35 cellular contexts compared by ENCODE assay signal in genomic region chrX:70995338-70995737, GRCh38.
DNase-seq lines count a peak whose midpoint lies in the region; ATAC-seq, FAIRE-seq and TF ChIP-seq lines count a peak whose summit lies in the region.
"Had no signal": no experiment of that assay in that cellular context is flagged by ENCODE, and none has a peak within 500 bp of the region (broad histone marks: within the 10 kb centered on the region; RNA-seq: fewer than 3 reads in every experiment).

No MANE protein-coding gene starts in this region.

- H4K20me1 ChIP-seq in HepG2 (ENCODE audit: insufficient read depth, low read length) (no peaks in the 10 kb centered on the region), K562 (replicated peaks; ENCODE audit: control insufficient read depth, insufficient read depth, low read length) (no peaks in the 10 kb centered on the region)
- H4K20me1 ChIP-seq: BLaER1; BLaER1 treated with 17β-estradiol and CSF1 and Interleukin-3, amounts not matched to agents 10 nM and 100 nM had no signal

- H2AFZ ChIP-seq in HepG2 (ENCODE audit: low read length) (no peak overlapping the region), K562 (ENCODE audit: low read depth, low read length) (no peak overlapping the region)

- no peak overlapping the region for H3K4me3 Mint-ChIP-seq in Caco-2 (ENCODE audit: unreplicated experiment)
- H3K4me3 Mint-ChIP-seq: B cell; CD14-positive monocyte; CD4-positive, alpha-beta T cell; CD4-positive, CD25-positive, alpha-beta regulatory T cell; CD8-positive, alpha-beta memory T cell; CD8-positive, alpha-beta T cell had no signal

- 44% methylated on average over 5 of the region's 5 CpGs for whole genome bisulfite sequencing in HepG2 (ENCODE audit: low lambda C conversion rate)
- 75% methylated on average over 5 of the region's 5 CpGs for WGBS in right lobe of liver (ENCODE audit: insufficient coverage, low coverage, low lambda C conversion rate, missing lambda C conversion rate)
- 67% methylated on average over 5 of the region's 5 CpGs for WGBS in A549 (ENCODE audit: missing lambda C conversion rate)
- 27% methylated on average over 5 of the region's 5 CpGs for WGBS in K562 (ENCODE audit: insufficient coverage, low coverage, missing lambda C conversion rate)

- H3K4me3 ChIP-seq in HepG2 (replicated peaks in 1 of 3; ENCODE audit: insufficient read depth in 1 of 3, low read depth in 2 of 3, low read length in 3 of 3) = no peak overlapping the region
- H3K4me3 ChIP-seq in right lobe of liver = no peak overlapping the region
- no peak overlapping the region for H3K4me3 ChIP-seq in A549
- H3K4me3 ChIP-seq in K562 = no peak overlapping the region
- H3K4me3 ChIP-seq in Caco-2 (ENCODE audit: low read depth, low read length) = no peak overlapping the region
- no peak overlapping the region for H3K4me3 ChIP-seq in kidney (ENCODE audit: low read length in 2 of 2)
- H3K4me3 ChIP-seq: BLaER1; BLaER1 treated with 17β-estradiol and CSF1 and Interleukin-3, amounts not matched to agents 10 nM and 100 nM had no signal

- no peak overlapping the region for H3K4me2 ChIP-seq in HepG2 (ENCODE audit: low read depth, low read length)
- H3K4me2 ChIP-seq in A549 = no peak overlapping the region
- H3K4me2 ChIP-seq in K562 (ENCODE audit: insufficient read depth, low read length) = no peak overlapping the region
- H3K4me2 ChIP-seq: BLaER1; BLaER1 treated with 17β-estradiol and CSF1 and Interleukin-3, amounts not matched to agents 10 nM and 100 nM had no signal

- TF ChIP-seq CTCF in HepG2 (CRISPR knock-in tag; IDR thresholded peaks at IDR 0.05) (no peak), right lobe of liver (IDR thresholded peaks at IDR 0.05) (no peak), A549 (IDR thresholded peaks at IDR 0.05) (no peak), K562 (IDR thresholded peaks at IDR 0.05 in 2 of 3, conservative IDR thresholded peaks at IDR 0.05 in 1 of 3; ENCODE audit: insufficient read depth in 2 of 3, low read depth in 1 of 3, low read length in 3 of 3) (no peak), Caco-2 (IDR thresholded peaks at IDR 0.05; ENCODE audit: insufficient read depth in 1 of 2, low read depth in 1 of 2, low read length in 1 of 2, severe bottlenecking in 1 of 2, unreplicated experiment in 1 of 2) (no peak), kidney (IDR thresholded peaks at IDR 0.05; ENCODE audit: borderline replicate concordance, extremely low read depth, insufficient read depth) (no peak)

- POLR2A ChIA-PET in HepG2 (lab: Yijun Ruan, JAX) (no interaction called here), A549 (lab: Yijun Ruan, JAX) (no interaction called here), HEK293T (lab: Yijun Ruan, JAX) (no interaction called here), K562 (lab: Yijun Ruan, JAX) (no interaction called here), Caco-2 (lab: Charles Lee) (no interaction called here)

- no peak for TF ChIP-seq POLR2A in HepG2 (IDR thresholded peaks at IDR 0.05; ENCODE audit: insufficient read depth in 1 of 2, low read depth in 2 of 2, low read length in 2 of 2)
- TF ChIP-seq POLR2A in right lobe of liver (IDR thresholded peaks at IDR 0.05) = no peak
- TF ChIP-seq POLR2A in A549 (IDR thresholded peaks at IDR 0.05; ENCODE audit: low read length) = no peak
- no peak for TF ChIP-seq POLR2A in K562 (conservative IDR thresholded peaks at IDR 0.05)

- H3K79me2 ChIP-seq in HepG2 (ENCODE audit: insufficient read depth, low read length) (no peaks in the 10 kb centered on the region), K562 (ENCODE audit: control insufficient read depth, insufficient read depth, low read length) (no peaks in the 10 kb centered on the region)

- FAIRE-seq in HepG2 (lab: Jason Lieb, UNC) (no peak), A549 (lab: Jason Lieb, UNC) (peak; percentile 7), K562 (lab: Jason Lieb, UNC) (no peak), kidney (lab: Jason Lieb, UNC) (no peak)
- FAIRE-seq: A204.1, D721Med had no signal

- peaks cover 6% of the 10 kb centered on the region for H3K36me3 Mint-ChIP-seq in Caco-2 (ENCODE audit: insufficient read depth, unreplicated experiment)
- H3K36me3 Mint-ChIP-seq: CD14-positive monocyte; CD4-positive, alpha-beta memory T cell; CD8-positive, alpha-beta T cell had no signal

- H3K36me3 ChIP-seq in HepG2 (replicated peaks in 1 of 2; ENCODE audit: control insufficient read depth in 1 of 2, insufficient read depth in 2 of 2, low read length in 2 of 2) (no peaks in the 10 kb centered on the region), right lobe of liver (no peaks in the 10 kb centered on the region), K562 (ENCODE audit: control insufficient read depth, insufficient read depth, low read length) (no peaks in the 10 kb centered on the region), Caco-2 (ENCODE audit: control insufficient read depth, insufficient read depth, low read length) (no peaks in the 10 kb centered on the region), kidney (ENCODE audit: control insufficient read depth in 1 of 2, insufficient read depth in 2 of 2, low read length in 2 of 2) (no peaks in the 10 kb centered on the region)
- H3K36me3 ChIP-seq: BE2C; BLaER1; BLaER1 treated with 17β-estradiol and CSF1 and Interleukin-3, amounts not matched to agents 10 nM and 100 nM had no signal

- no peaks in the 10 kb centered on the region for H3K4me1 ChIP-seq in HepG2 (ENCODE audit: insufficient read depth, low read length)
- H3K4me1 ChIP-seq in right lobe of liver = no peaks in the 10 kb centered on the region
- H3K4me1 ChIP-seq in A549 = no peaks in the 10 kb centered on the region
- peaks cover 0 to 7% of the 10 kb centered on the region in 2 experiments; a peak in 2 of 5 replicates for H3K4me1 ChIP-seq in K562 (replicated peaks in 1 of 2; ENCODE audit: control insufficient read depth in 2 of 2, insufficient read depth in 2 of 2, low read length in 2 of 2)
- H3K4me1 ChIP-seq in Caco-2 = no peaks in the 10 kb centered on the region
- no peaks in the 10 kb centered on the region for H3K4me1 ChIP-seq in kidney (ENCODE audit: control insufficient read depth in 1 of 2, insufficient read depth in 1 of 2, low read depth in 1 of 2, low read length in 2 of 2)
- H3K4me1 ChIP-seq: BE2C; BLaER1; BLaER1 treated with 17β-estradiol and CSF1 and Interleukin-3, amounts not matched to agents 10 nM and 100 nM had no signal

- H3K9me3 Mint-ChIP-seq in Caco-2 (ENCODE audit: unreplicated experiment) = no peaks in the 10 kb centered on the region
- H3K9me3 Mint-ChIP-seq: CD4-positive, alpha-beta T cell; CD8-positive, alpha-beta T cell had no signal

- DNase-seq in HepG2 (ENCODE audit: low spot score) (no peak), right lobe of liver (no peak), A549 (ENCODE audit: low read depth in 1 of 2, low spot score in 1 of 2) (no peak), HEK293T (ENCODE audit: extremely low spot score) (no peak), K562 (ENCODE audit: extremely low read depth in 1 of 4, low spot score in 3 of 4) (no peak), Caco-2 (no peak), kidney (no peak), NCI-H345 (lab: John Stamatoyannopoulos, UW) (no peak)
- DNase-seq: 8988T; ACHN; AML-193; BE2C; C1 segment of cervical spinal cord; Calu3; CD4-positive, alpha-beta memory T cell; CD4-positive, alpha-beta T cell; CD4-positive, CD25-positive, alpha-beta regulatory T cell; CD8-positive, alpha-beta memory T cell; CD8-positive, alpha-beta T cell; COR-L47; DMS 273 treated with DMSO at 0.1 percent for 48 hours; DMS153; DMS53; DMS79; DMS79 treated with DMSO at 0.1 percent for 48 hours; DND-41; EL had no signal

- H3K9ac ChIP-seq in HepG2 (ENCODE audit: insufficient read depth, low read depth, low read length) = no peak overlapping the region
- no peak overlapping the region for H3K9ac ChIP-seq in K562 (ENCODE audit: insufficient read depth in 1 of 2, low read depth in 2 of 2, low read length in 2 of 2)
- no peak overlapping the region for H3K9ac ChIP-seq in kidney (ENCODE audit: low read length in 2 of 2)
- H3K9ac ChIP-seq: BLaER1; BLaER1 treated with 17β-estradiol and CSF1 and Interleukin-3, amounts not matched to agents 10 nM and 100 nM had no signal

- CTCF ChIA-PET in HepG2 (lab: Yijun Ruan, JAX; ENCODE audit: low intra/inter-chr PET ratio, low total read pairs) = no interaction called here
- CTCF ChIA-PET in A549 (lab: Yijun Ruan, JAX) = interaction anchor here (0.6 to 1.2 kb wide), 2 partner anchors 14 to 133 kb away, joined by 4 read pairs; no protein-coding TSS in a partner anchor
- CTCF ChIA-PET in HEK293T (lab: Yijun Ruan, JAX) = no interaction called here
- CTCF ChIA-PET in K562 (lab: Yijun Ruan, JAX; ENCODE audit: low intra/inter-chr PET ratio) = no interaction called here
- CTCF ChIA-PET in Caco-2 (lab: Charles Lee) = no interaction called here

- intact Hi-C loops in HepG2 (cut with micrococcal nuclease; ENCODE audit: unreplicated experiment) = no loop called here
- intact Hi-C loops in right lobe of liver (cut with DNase I) = no loop called here
- intact Hi-C loops in K562 (cut with micrococcal nuclease) = loop anchor here (10.0 kb wide), 1 partner anchor 369 kb away; the partner anchor contains the start of gene TAF1
- intact Hi-C loops in Caco-2 (cut with micrococcal nuclease; ENCODE audit: unreplicated experiment) = loop anchor here (5.0 to 10.0 kb wide), 2 partner anchors 99 to 352 kb away; partner anchors contain the start of gene FOXO4
- intact Hi-C loops in kidney (cut with DNase I) = no loop called here

- peaks cover 13% of the 10 kb centered on the region for H3K4me1 Mint-ChIP-seq in Caco-2 (ENCODE audit: low read depth, unreplicated experiment)
- H3K4me1 Mint-ChIP-seq: B cell; CD8-positive, alpha-beta memory T cell had no signal

- no TSS peak for BruUV-seq in HepG2 (replicated peaks; lab: Mats Ljungman, UMichigan)
- BruUV-seq in K562 (replicated peaks; lab: Mats Ljungman, UMichigan) = no TSS peak
- BruUV-seq in Caco-2 (replicated peaks; lab: Mats Ljungman, UMichigan) = no TSS peak

- H3K9me1 ChIP-seq in K562 (ENCODE audit: control insufficient read depth, insufficient read depth, low read length) = no peaks in the 10 kb centered on the region

- H3K27ac Mint-ChIP-seq in Caco-2 (ENCODE audit: unreplicated experiment) = no peak overlapping the region
- H3K27ac Mint-ChIP-seq: B cell; CD14-positive monocyte; CD4-positive, alpha-beta memory T cell; CD4-positive, alpha-beta T cell; CD8-positive, alpha-beta memory T cell; CD8-positive, alpha-beta T cell had no signal

- no peaks in the 10 kb centered on the region for H3K9me3 ChIP-seq in HepG2 (ENCODE audit: low read length)
- H3K9me3 ChIP-seq in right lobe of liver = peaks cover 0 to 8% (median 0%) of the 10 kb centered on the region in 4 donors
- peaks cover 9% of the 10 kb centered on the region; the same call in 2 of the 3 replicates for H3K9me3 ChIP-seq in A549
- no peaks in the 10 kb centered on the region for H3K9me3 ChIP-seq in K562 (replicated peaks; ENCODE audit: control insufficient read depth, insufficient read depth, low read depth, low read length)
- H3K9me3 ChIP-seq in Caco-2 = no peaks in the 10 kb centered on the region
- no peaks in the 10 kb centered on the region for H3K9me3 ChIP-seq in kidney (ENCODE audit: control insufficient read depth in 1 of 2, low read length in 2 of 2)
- H3K9me3 ChIP-seq: BE2C had no signal

- TF ChIP-seq RAD21 in HepG2 (CRISPR knock-in tag; IDR thresholded peaks at IDR 0.05) = no peak
- no peak for TF ChIP-seq RAD21 in A549 (conservative IDR thresholded peaks at IDR 0.05 in 1 of 2, IDR thresholded peaks at IDR 0.05 in 1 of 2)
- TF ChIP-seq RAD21 in K562 (CRISPR knock-in tag; conservative IDR thresholded peaks at IDR 0.05 in 1 of 2, IDR thresholded peaks at IDR 0.05 in 1 of 2) = no peak

- TF ChIP-seq EP300 in HepG2 (IDR thresholded peaks at IDR 0.05; ENCODE audit: low read depth in 2 of 2, low read length in 2 of 2) (no peak), HepG2 (CRISPR knock-in tag; IDR thresholded peaks at IDR 0.05; ENCODE audit: borderline replicate concordance) (no peak), A549 (IDR thresholded peaks at IDR 0.05) (no peak), K562 (IDR thresholded peaks at IDR 0.05; ENCODE audit: low read length) (no peak)

- H3K27ac ChIP-seq in HepG2 (ENCODE audit: extremely low read length, insufficient read depth, low read length) (no peak overlapping the region), right lobe of liver (no peak overlapping the region), A549 (no peak overlapping the region), K562 (ENCODE audit: extremely low read depth, low read depth, low read length) (no peak overlapping the region), kidney (ENCODE audit: low read depth in 2 of 2, low read length in 2 of 2) (no peak overlapping the region)
- H3K27ac ChIP-seq: 22Rv1; BLaER1; BLaER1 treated with 17β-estradiol and CSF1 and Interleukin-3, amounts not matched to agents 10 nM and 100 nM; C4-2B had no signal

- H3K27me3 ChIP-seq in HepG2 (ENCODE audit: control insufficient read depth in 1 of 2, insufficient read depth in 2 of 2, low read length in 2 of 2) (no peaks in the 10 kb centered on the region), right lobe of liver (no peaks in the 10 kb centered on the region), K562 (ENCODE audit: control insufficient read depth in 2 of 2, insufficient read depth in 2 of 2, low read length in 2 of 2) (no peaks in the 10 kb centered on the region), Caco-2 (replicated peaks; ENCODE audit: control insufficient read depth, insufficient read depth, low read length) (no peaks in the 10 kb centered on the region)
- H3K27me3 ChIP-seq: BE2C had no signal

- in situ Hi-C loops in HepG2 (cut with HindIII; ENCODE audit: extremely low pct_ligation_motif_present, low pct_unique_long_range_greater_than_20kb) (loop anchor here (10.0 kb wide), 1 partner anchor 179 kb away; no protein-coding TSS in a partner anchor), K562 (cut with MboI) (loop anchor here (5.0 to 10.0 kb wide), 2 partner anchors 182 to 369 kb away; partner anchors contain the start of gene TAF1)

- H3K27me3 Mint-ChIP-seq in Caco-2 (ENCODE audit: insufficient read depth, unreplicated experiment) = no peaks in the 10 kb centered on the region
- H3K27me3 Mint-ChIP-seq: CD4-positive, alpha-beta memory T cell; CD4-positive, alpha-beta T cell; CD4-positive, CD25-positive, alpha-beta regulatory T cell had no signal

- no peak for ATAC-seq in HepG2
- no peak for ATAC-seq in right lobe of liver
- no peak for ATAC-seq in A549
- no peak for ATAC-seq in K562
- ATAC-seq: CD8-positive, alpha-beta T cell had no signal

Comparison
In these comparisons a context has a peak if more than half of its experiments do, and no peak if none do; other contexts are left out.
1. intact Hi-C loops: an anchor here in K562 (10.0 kb wide) and Caco-2 (5.0 to 10.0 kb wide); none called in HepG2, right lobe of liver and kidney.